28 cellular contexts compared by ENCODE assay signal in genomic region chr22:42942351-42942750, GRCh38.
"Had no signal": no experiment of that assay in that cellular context is flagged by ENCODE, and none has a peak within 500 bp of the region (broad histone marks: within the 10 kb centered on the region; RNA-seq: fewer than 3 reads in every experiment).

No MANE protein-coding gene starts in this region.

- H3K36me3 ChIP-seq: ovary, sigmoid colon, stomach had no signal

- DNase-seq: activated CD4-positive, alpha-beta T cell treated with anti-CD3 and anti-CD28 coated beads for 1 hour; activated CD4-positive, alpha-beta T cell treated with anti-CD3 and anti-CD28 coated beads, Interleukin-2, amount 10 ng/mL, durations not matched to agents 7 days and 5 days; activated CD8-positive, alpha-beta T cell treated with anti-CD3 and anti-CD28 coated beads for 36 hours; activated gamma-delta T cell treated with Interleukin-2 at 50 U/mL for 16 hours; activated naive CD4-positive, alpha-beta T cell treated with anti-CD3 and anti-CD28 coated beads, Interleukin-2, amount 50 U/mL, for 16 hours; activated T-cell treated with anti-CD3 and anti-CD28 coated beads, Interleukin-2, amount 50 U/mL, for 4 hours; amniotic stem cell; caudate nucleus; dermis blood vessel endothelial cell; effector CD8-positive, alpha-beta T cell; islet precursor cell; naive B cell; nephron progenitor cell; ovary; sigmoid colon; small intestine; stimulated activated CD4-positive, alpha-beta T cell treated with anti-CD3 and anti-CD28 coated beads, Interleukin-4, amount 100 ng/mL, for 4 hours; stimulated activated CD8-positive, alpha-beta memory T cell treated with anti-CD3 and anti-CD28 coated beads, Interleukin-4, amount 100 ng/mL, for 48 hours; stomach; SW 1271; T1000; trophoblast cell had no signal

- H3K4me3 Mint-ChIP-seq: activated CD4-positive, alpha-beta T cell treated with anti-CD3 and anti-CD28 coated beads, Interleukin-2, amount 10 ng/mL, durations not matched to agents 7 days and 5 days; activated CD8-positive, alpha-beta T cell treated with anti-CD3 and anti-CD28 coated beads for 36 hours; activated T-cell treated with anti-CD3 and anti-CD28 coated beads, Interleukin-2, amount 50 U/mL, for 4 hours; activated T-helper 17 cell treated with anti-CD3 and anti-CD28 coated beads, Interleukin-2, amount 50 U/mL, for 72 hours; mesothelial cell of epicardium; naive B cell; nephron progenitor cell; stimulated activated memory B cell treated with anti-CD40 and anti-IgM and Interleukin-4, amounts not matched to agents 10 μg/mL and 1 μg/mL and 100 μg/mL, for 72 hours; T-helper 1 cell treated with Interleukin-12 subunit alpha and Interleukin-12 subunit beta and Interleukin-4 antibody, amounts not matched to agents 30 μg/mL and 1 μg/mL, for 36 hours had no signal

- H3K4me3 ChIP-seq: ovary, sigmoid colon, stomach had no signal

- H3K27ac ChIP-seq: epithelial cell of prostate, ovary had no signal

- ATAC-seq: activated CD8-positive, alpha-beta T cell treated with anti-CD3 and anti-CD28 coated beads for 36 hours; activated T-cell treated with anti-CD3 and anti-CD28 coated beads, Interleukin-2, amount 50 U/mL, for 4 hours; activated T-helper 17 cell treated with anti-CD3 and anti-CD28 coated beads, Interleukin-2, amount 50 U/mL, for 72 hours; stimulated activated memory B cell treated with anti-CD40 and anti-IgM and Interleukin-4, amounts not matched to agents 10 μg/mL and 1 μg/mL and 100 μg/mL, for 72 hours had no signal

- H3K9me3 ChIP-seq: ovary, sigmoid colon, stomach had no signal

- H3K27me3 Mint-ChIP-seq: activated CD4-positive, alpha-beta T cell treated with anti-CD3 and anti-CD28 coated beads, Interleukin-2, amount 10 ng/mL, durations not matched to agents 7 days and 5 days; activated CD8-positive, alpha-beta T cell treated with anti-CD3 and anti-CD28 coated beads for 36 hours; activated T-helper 17 cell treated with anti-CD3 and anti-CD28 coated beads, Interleukin-2, amount 50 U/mL, for 72 hours; naive B cell; progenitor cell of endocrine pancreas; stimulated activated memory B cell treated with anti-CD40 and anti-IgM and Interleukin-4, amounts not matched to agents 10 μg/mL and 1 μg/mL and 100 μg/mL, for 72 hours had no signal

- H3K27ac Mint-ChIP-seq: activated CD4-positive, alpha-beta T cell treated with anti-CD3 and anti-CD28 coated beads, Interleukin-2, amount 10 ng/mL, durations not matched to agents 7 days and 5 days; activated CD8-positive, alpha-beta T cell treated with anti-CD3 and anti-CD28 coated beads for 36 hours; activated T-helper 17 cell treated with anti-CD3 and anti-CD28 coated beads, Interleukin-2, amount 50 U/mL, for 72 hours; mesothelial cell of epicardium; nephron progenitor cell; progenitor cell of endocrine pancreas; stimulated activated memory B cell treated with anti-CD40 and anti-IgM and Interleukin-4, amounts not matched to agents 10 μg/mL and 1 μg/mL and 100 μg/mL, for 72 hours; T-helper 1 cell treated with Interleukin-12 subunit alpha and Interleukin-12 subunit beta and Interleukin-4 antibody, amounts not matched to agents 30 μg/mL and 1 μg/mL, for 36 hours had no signal

- H3K9me3 Mint-ChIP-seq: activated CD4-positive, alpha-beta T cell treated with anti-CD3 and anti-CD28 coated beads, Interleukin-2, amount 10 ng/mL, durations not matched to agents 7 days and 5 days; activated CD8-positive, alpha-beta T cell treated with anti-CD3 and anti-CD28 coated beads for 36 hours; activated T-cell treated with anti-CD3 and anti-CD28 coated beads, Interleukin-2, amount 50 U/mL, for 4 hours; activated T-helper 17 cell treated with anti-CD3 and anti-CD28 coated beads, Interleukin-2, amount 50 U/mL, for 72 hours; mesothelial cell of epicardium; naive B cell; nephron progenitor cell; stimulated activated memory B cell treated with anti-CD40 and anti-IgM and Interleukin-4, amounts not matched to agents 10 μg/mL and 1 μg/mL and 100 μg/mL, for 72 hours; T-helper 1 cell treated with Interleukin-12 subunit alpha and Interleukin-12 subunit beta and Interleukin-4 antibody, amounts not matched to agents 30 μg/mL and 1 μg/mL, for 36 hours had no signal

- H3K27me3 ChIP-seq: ovary, sigmoid colon, stomach had no signal

- H3K36me3 Mint-ChIP-seq: mesothelial cell of epicardium had no signal
